In the genomic region with DNA sequence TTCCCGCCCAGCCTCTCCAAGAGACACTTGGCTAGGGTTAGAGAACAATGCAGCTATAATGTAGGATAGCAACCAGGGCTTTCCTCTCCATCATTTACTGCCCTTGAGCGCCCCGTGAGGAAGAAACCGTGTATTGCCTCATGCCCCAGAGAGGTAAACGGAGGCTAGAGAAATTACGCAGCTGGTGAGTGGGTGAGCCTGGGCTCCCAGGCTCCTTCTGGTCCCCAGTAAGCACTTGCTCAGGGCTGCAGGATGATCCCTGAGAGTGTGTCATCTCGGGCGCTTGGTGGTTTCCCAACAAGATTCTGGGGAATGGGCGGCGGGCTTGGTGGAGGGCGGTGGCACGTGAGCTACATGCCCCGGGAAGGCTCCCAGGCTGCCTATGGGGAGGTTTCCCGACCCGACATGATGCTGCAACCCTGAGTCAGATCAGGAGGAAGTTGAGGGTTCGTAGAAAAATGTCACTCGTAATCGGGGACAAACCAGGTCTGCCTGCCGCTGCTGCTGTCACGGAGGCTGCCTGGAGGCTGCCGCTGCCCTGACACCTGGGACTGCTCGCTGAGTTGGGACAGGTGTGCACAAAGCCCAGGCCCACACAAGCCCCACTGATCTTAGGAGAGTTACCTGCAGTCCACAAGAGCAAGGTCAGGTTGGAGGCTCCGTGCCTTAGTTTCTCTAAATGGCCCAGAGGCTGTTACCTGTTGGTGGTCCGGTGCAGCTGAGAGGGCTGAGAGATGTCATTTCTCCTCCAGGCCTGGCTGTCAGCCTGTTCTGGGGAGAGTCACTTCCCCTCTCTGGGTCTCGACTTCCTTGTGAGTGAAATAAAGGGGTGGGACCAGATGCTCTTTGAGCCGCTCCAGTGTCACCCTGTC, we compare ENCODE assay signal across 1 cellular context.
TF ChIP-seq lines count a peak whose summit lies in the region.

A gene with protein sequence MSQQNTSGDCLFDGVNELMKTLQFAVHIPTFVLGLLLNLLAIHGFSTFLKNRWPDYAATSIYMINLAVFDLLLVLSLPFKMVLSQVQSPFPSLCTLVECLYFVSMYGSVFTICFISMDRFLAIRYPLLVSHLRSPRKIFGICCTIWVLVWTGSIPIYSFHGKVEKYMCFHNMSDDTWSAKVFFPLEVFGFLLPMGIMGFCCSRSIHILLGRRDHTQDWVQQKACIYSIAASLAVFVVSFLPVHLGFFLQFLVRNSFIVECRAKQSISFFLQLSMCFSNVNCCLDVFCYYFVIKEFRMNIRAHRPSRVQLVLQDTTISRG (minus strand): TSS at position 773 of the 872 bp plus-strand sequence. CDS start 14,280 bp downstream, outside the sequence.

TF ChIP-seq in HCT116, 20 proteins besides CTCF, POLR2A, EP300 and RAD21 (continued from another document):
- TF ChIP-seq SIN3A (IDR thresholded peaks at IDR 0.05; ENCODE audit: low read depth), result no peak
- no peak for TF ChIP-seq FOSL1 (IDR thresholded peaks at IDR 0.05; ENCODE audit: low read depth)
- no peak for TF ChIP-seq ZNF274 (IDR thresholded peaks at IDR 0.05; ENCODE audit: low read depth, low read length)
- TF ChIP-seq ELF1 (IDR thresholded peaks at IDR 0.05; ENCODE audit: borderline replicate concordance, low read depth), result no peak
- TF ChIP-seq ZFX (IDR thresholded peaks at IDR 0.05), result no peak
- TF ChIP-seq EZH2 (IDR thresholded peaks at IDR 0.05), result no peak
